Comparison of ENCODE assay signal across 2 cellular contexts in the genomic region with DNA sequence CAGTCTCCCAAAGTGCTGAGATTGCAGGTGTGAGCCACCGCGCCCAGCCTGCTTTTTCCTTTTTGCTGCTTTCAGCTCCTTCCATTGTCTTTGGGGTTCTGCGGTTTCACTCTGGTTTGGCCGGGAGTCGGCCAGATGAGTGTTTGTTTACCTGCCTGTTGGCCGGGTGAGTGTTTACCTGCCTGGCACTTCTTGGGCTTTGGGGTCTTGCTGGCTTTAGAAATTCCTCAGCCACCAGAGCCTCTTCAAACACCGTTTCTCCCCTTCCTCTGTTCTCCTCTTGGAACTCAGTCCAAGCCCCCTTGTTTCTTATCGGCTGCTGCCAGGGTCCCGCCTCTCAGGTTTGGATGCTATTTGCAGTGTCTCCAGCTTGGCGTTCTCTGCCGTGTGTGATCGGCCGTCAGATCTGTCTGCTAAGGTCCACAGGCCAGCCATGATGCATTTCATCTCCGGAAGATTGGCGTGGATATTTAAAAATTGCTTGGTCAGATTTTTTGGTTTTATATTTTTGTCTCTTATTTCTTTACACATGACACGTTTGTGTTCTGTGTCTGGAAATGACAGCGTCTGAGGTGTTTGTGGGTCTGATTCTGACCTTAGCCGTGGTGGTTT.
TF ChIP-seq lines count a peak whose summit lies in the region.

No MANE protein-coding gene starts in this region.

TF ChIP-seq in SK-N-SH, 30 proteins besides CTCF, POLR2A, EP300 and RAD21:
- TF ChIP-seq NFIC (IDR thresholded peaks at IDR 0.05; ENCODE audit: borderline replicate concordance) (no peak), TCF12 (IDR thresholded peaks at IDR 0.05) (no peak), SMC3 (IDR thresholded peaks at IDR 0.05; ENCODE audit: low read depth, low read length) (no peak)

TF ChIP-seq in SK-N-SH treated with all-trans-retinoic acid at 6 μM for 48 hours, 23 proteins besides CTCF, POLR2A, EP300 and RAD21 (continued from another document):
- TF ChIP-seq, protein P1, sequence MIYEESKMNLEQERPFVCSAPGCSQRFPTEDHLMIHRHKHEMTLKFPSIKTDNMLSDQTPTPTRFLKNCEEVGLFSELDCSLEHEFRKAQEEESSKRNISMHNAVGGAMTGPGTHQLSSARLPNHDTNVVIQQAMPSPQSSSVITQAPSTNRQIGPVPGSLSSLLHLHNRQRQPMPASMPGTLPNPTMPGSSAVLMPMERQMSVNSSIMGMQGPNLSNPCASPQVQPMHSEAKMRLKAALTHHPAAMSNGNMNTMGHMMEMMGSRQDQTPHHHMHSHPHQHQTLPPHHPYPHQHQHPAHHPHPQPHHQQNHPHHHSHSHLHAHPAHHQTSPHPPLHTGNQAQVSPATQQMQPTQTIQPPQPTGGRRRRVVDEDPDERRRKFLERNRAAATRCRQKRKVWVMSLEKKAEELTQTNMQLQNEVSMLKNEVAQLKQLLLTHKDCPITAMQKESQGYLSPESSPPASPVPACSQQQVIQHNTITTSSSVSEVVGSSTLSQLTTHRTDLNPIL (CRISPR knock-in tag; IDR thresholded peaks at IDR 0.05; ENCODE audit: low read depth) = no peak
- TF ChIP-seq ARNTL (CRISPR knock-in tag; IDR thresholded peaks at IDR 0.05; ENCODE audit: borderline replicate concordance, low read depth) (no peak), TCF4 (CRISPR knock-in tag; IDR thresholded peaks at IDR 0.05; ENCODE audit: borderline replicate concordance) (no peak), ZNF565 (CRISPR knock-in tag; conservative IDR thresholded peaks at IDR 0.05; ENCODE audit: low read depth) (no peak), ZNF8 (CRISPR knock-in tag; IDR thresholded peaks at IDR 0.05) (no peak), ZFP3 (CRISPR knock-in tag; IDR thresholded peaks at IDR 0.05) (no peak), OSR1 (CRISPR knock-in tag; IDR thresholded peaks at IDR 0.05) (no peak), CSDC2 (CRISPR knock-in tag; IDR thresholded peaks at IDR 0.05) (no peak), TOX (CRISPR knock-in tag; IDR thresholded peaks at IDR 0.05; ENCODE audit: borderline replicate concordance) (no peak)
- TF ChIP-seq, protein P2, sequence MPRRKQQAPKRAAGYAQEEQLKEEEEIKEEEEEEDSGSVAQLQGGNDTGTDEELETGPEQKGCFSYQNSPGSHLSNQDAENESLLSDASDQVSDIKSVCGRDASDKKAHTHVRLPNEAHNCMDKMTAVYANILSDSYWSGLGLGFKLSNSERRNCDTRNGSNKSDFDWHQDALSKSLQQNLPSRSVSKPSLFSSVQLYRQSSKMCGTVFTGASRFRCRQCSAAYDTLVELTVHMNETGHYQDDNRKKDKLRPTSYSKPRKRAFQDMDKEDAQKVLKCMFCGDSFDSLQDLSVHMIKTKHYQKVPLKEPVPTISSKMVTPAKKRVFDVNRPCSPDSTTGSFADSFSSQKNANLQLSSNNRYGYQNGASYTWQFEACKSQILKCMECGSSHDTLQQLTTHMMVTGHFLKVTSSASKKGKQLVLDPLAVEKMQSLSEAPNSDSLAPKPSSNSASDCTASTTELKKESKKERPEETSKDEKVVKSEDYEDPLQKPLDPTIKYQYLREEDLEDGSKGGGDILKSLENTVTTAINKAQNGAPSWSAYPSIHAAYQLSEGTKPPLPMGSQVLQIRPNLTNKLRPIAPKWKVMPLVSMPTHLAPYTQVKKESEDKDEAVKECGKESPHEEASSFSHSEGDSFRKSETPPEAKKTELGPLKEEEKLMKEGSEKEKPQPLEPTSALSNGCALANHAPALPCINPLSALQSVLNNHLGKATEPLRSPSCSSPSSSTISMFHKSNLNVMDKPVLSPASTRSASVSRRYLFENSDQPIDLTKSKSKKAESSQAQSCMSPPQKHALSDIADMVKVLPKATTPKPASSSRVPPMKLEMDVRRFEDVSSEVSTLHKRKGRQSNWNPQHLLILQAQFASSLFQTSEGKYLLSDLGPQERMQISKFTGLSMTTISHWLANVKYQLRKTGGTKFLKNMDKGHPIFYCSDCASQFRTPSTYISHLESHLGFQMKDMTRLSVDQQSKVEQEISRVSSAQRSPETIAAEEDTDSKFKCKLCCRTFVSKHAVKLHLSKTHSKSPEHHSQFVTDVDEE (CRISPR knock-in tag; IDR thresholded peaks at IDR 0.05) = no peak
- TF ChIP-seq, protein P3, sequence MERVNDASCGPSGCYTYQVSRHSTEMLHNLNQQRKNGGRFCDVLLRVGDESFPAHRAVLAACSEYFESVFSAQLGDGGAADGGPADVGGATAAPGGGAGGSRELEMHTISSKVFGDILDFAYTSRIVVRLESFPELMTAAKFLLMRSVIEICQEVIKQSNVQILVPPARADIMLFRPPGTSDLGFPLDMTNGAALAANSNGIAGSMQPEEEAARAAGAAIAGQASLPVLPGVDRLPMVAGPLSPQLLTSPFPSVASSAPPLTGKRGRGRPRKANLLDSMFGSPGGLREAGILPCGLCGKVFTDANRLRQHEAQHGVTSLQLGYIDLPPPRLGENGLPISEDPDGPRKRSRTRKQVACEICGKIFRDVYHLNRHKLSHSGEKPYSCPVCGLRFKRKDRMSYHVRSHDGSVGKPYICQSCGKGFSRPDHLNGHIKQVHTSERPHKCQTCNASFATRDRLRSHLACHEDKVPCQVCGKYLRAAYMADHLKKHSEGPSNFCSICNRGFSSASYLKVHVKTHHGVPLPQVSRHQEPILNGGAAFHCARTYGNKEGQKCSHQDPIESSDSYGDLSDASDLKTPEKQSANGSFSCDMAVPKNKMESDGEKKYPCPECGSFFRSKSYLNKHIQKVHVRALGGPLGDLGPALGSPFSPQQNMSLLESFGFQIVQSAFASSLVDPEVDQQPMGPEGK (CRISPR knock-in tag; IDR thresholded peaks at IDR 0.05; ENCODE audit: borderline replicate concordance) = no peak
- TF ChIP-seq, protein P4, sequence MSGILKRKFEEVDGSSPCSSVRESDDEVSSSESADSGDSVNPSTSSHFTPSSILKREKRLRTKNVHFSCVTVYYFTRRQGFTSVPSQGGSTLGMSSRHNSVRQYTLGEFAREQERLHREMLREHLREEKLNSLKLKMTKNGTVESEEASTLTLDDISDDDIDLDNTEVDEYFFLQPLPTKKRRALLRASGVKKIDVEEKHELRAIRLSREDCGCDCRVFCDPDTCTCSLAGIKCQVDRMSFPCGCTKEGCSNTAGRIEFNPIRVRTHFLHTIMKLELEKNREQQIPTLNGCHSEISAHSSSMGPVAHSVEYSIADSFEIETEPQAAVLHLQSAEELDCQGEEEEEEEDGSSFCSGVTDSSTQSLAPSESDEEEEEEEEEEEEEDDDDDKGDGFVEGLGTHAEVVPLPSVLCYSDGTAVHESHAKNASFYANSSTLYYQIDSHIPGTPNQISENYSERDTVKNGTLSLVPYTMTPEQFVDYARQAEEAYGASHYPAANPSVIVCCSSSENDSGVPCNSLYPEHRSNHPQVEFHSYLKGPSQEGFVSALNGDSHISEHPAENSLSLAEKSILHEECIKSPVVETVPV (CRISPR knock-in tag; IDR thresholded peaks at IDR 0.05) = no peak
